Comparison of ENCODE assay signal across 8 cellular contexts in the genomic region with DNA sequence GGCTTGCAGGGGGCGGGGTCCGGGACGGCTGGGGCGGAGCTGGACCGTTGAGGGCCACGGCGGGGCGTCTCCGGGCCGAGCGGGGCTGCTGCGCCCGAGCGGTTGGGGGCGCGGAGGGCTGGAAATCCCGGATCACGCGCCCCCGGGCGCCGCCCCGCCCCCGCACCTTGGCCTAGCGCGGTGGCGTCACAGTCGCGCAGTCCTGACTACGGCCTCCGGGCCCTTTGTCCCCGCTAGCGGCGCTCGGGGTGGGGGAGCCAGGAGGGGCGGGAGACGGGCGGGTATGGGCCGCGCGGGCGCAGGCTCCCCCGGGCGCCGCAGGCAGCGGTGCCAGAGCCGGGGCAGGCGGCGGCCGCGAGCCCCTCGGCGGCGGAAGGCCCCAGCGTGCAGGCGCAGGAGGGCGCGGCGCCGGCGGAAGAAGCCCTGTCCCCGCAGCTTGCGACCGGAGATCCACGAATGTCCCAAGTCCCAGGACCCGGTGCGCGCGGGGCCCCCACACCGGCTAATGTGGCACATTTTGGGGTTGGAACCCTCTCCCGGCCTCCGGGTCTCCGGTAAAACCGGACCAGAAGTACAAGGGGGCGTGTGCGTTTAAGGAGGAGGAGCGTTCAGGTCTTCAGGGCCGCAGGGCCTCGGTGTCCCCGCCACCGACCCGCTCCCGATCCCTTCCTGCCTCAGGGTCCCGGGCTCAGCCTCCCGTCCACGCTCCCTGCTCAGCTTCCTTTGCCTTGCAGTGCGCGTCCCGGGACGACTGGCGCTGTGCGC. TPM values are rescaled to one million over a fixed set of nuclear protein-coding genes. Genes with fewer than 3 reads are reported as not detected.
DNase-seq lines count a peak whose midpoint lies in the region; ATAC-seq and TF ChIP-seq lines count a peak whose summit lies in the region.

No MANE protein-coding gene starts in this region.

- TF ChIP-seq CTCF in Loucy (conservative IDR thresholded peaks at IDR 0.05; ENCODE audit: low read length) (no peak), body of pancreas (IDR thresholded peaks at IDR 0.05) (no peak)

- H3K27ac ChIP-seq in body of pancreas (peak overlapping the region; percentile 94 to 99 (median 98)), iPS DF 6.9 (ENCODE audit: low read length) (no peak overlapping the region)

- ATAC-seq in GM21723 (IDR thresholded peaks at IDR 0.05; ENCODE audit: unreplicated experiment) (peak; percentile 27), body of pancreas (peak; percentile 35)

- peak overlapping the region; percentile 81; the same call in 1 of the 2 replicates for H2AFZ ChIP-seq in Loucy (ENCODE audit: low read length)

- no peaks in the 10 kb centered on the region for H3F3A ChIP-seq in Loucy (ENCODE audit: low read depth)

- whole genome bisulfite sequencing in body of pancreas, 2 donors, result 0 to 1% methylated on average over 9 to 54 of the region's 92 CpGs
- no CpG with 5 or more reads among the region's 92 CpGs for WGBS in iPS DF 6.9 (ENCODE audit: insufficient coverage, insufficient read length)

- peak overlapping the region; percentile 90 for H3K9ac ChIP-seq in Loucy (ENCODE audit: low read depth, low read length, poor library complexity, severe bottlenecking)

- no peaks in the 10 kb centered on the region for H3K27me3 ChIP-seq in Loucy (ENCODE audit: insufficient read depth, low read length, poor library complexity, severe bottlenecking)
- no peaks in the 10 kb centered on the region for H3K27me3 ChIP-seq in body of pancreas
- H3K27me3 ChIP-seq in iPS DF 6.9 (ENCODE audit: control insufficient read depth, insufficient read depth, low read length), result no peaks in the 10 kb centered on the region

- no peaks in the 10 kb centered on the region for H3K9me3 ChIP-seq in Loucy (ENCODE audit: insufficient read depth, low read depth, low read length)
- H3K9me3 ChIP-seq in body of pancreas, result no peaks in the 10 kb centered on the region
- no peaks in the 10 kb centered on the region for H3K9me3 ChIP-seq in iPS DF 6.9 (ENCODE audit: control insufficient read depth, insufficient read depth, low read length)

- peak overlapping the region; percentile 98 for H3K4me2 ChIP-seq in Loucy (ENCODE audit: low read depth, low read length, poor library complexity, severe bottlenecking)

- H4K20me1 ChIP-seq in Loucy (ENCODE audit: insufficient read depth, low read length, poor library complexity, severe bottlenecking), result peaks cover 21% of the 10 kb centered on the region

- peak; percentile 50 for DNase-seq in DMS79 treated with DMSO at 0.1 percent for 48 hours (lab: John Stamatoyannopoulos, UW)
- peak; percentile 71 for DNase-seq in T-helper 9 cell
- peak; percentile 69 to 79 (median 74) for DNase-seq in body of pancreas
- no peak for DNase-seq in iPS DF 6.9 (ENCODE audit: low read depth, low spot score)
- peak; percentile 81 for DNase-seq in retina
- no peak for DNase-seq in cerebellar nuclear complex (lab: John Stamatoyannopoulos, UW)

- H3K4me1 ChIP-seq in Loucy (ENCODE audit: insufficient read depth, low read length, poor library complexity, severe bottlenecking), result peaks cover 20% of the 10 kb centered on the region
- peaks cover 42% of the 10 kb centered on the region for H3K4me1 ChIP-seq in body of pancreas
- H3K4me1 ChIP-seq in iPS DF 6.9 (ENCODE audit: control insufficient read depth, insufficient read depth, low read length), result peaks cover 2% of the 10 kb centered on the region; the same call in 1 of the 2 replicates

- intact Hi-C loops in body of pancreas (cut with DNase I), result no loop called here

- no peak for TF ChIP-seq POLR2A in body of pancreas (IDR thresholded peaks at IDR 0.05)

- H3K9me2 ChIP-seq in Loucy (replicated peaks; ENCODE audit: low read depth, low read length), result no peaks in the 10 kb centered on the region

- peak overlapping the region; percentile 82 for H3K4me3 ChIP-seq in Loucy (ENCODE audit: low read length, poor library complexity, severe bottlenecking)
- peak overlapping the region; percentile 48 to 72 for H3K4me3 ChIP-seq in body of pancreas
- H3K4me3 ChIP-seq in iPS DF 6.9 (ENCODE audit: low read length), result peak overlapping the region; percentile 92; the same call in 1 of the 2 replicates

- H3K79me2 ChIP-seq in Loucy (ENCODE audit: insufficient read depth, low read length), result peaks cover 21% of the 10 kb centered on the region

- peaks cover 10% of the 10 kb centered on the region; the same call in 1 of the 2 replicates for H3K36me3 ChIP-seq in Loucy (ENCODE audit: insufficient read depth, low read length)
- no peaks in the 10 kb centered on the region for H3K36me3 ChIP-seq in body of pancreas (replicated peaks in 1 of 2; ENCODE audit: insufficient read depth in 1 of 2, low read depth in 2 of 2)
- peaks cover 13% of the 10 kb centered on the region for H3K36me3 ChIP-seq in iPS DF 6.9 (ENCODE audit: control insufficient read depth, insufficient read depth, low read length)

RNA-seq across cellular contexts. Expression of a gene that starts 0.8 kb away (rescaled TPM):
- 100 to 1,000 TPM; 152 to 157 TPM for total RNA-seq in body of pancreas

RNA-seq across cellular contexts. Expression of a gene that starts 9.5 kb away (rescaled TPM):
- total RNA-seq in body of pancreas, result 10 to 100 TPM; 24.9 to 78.1 TPM

RNA-seq across cellular contexts. Expression of a gene that starts 37.7 kb away (rescaled TPM):
- 10 to 100 TPM; 13.2 to 23.4 TPM for total RNA-seq in body of pancreas

Comparison
In these comparisons a context has a peak if more than half of its experiments do, and no peak if none do; other contexts are left out.
1. DNase-seq: peak in DMS79 treated with DMSO at 0.1 percent for 48 hours (single experiment), T-helper 9 cell (single experiment), body of pancreas (4 of 4) and retina (single experiment); none in iPS DF 6.9 (single experiment) and cerebellar nuclear complex (0 of 2).
2. Peak in every context shown above with its lines, with median percentiles within 50 percentile points of each other: H3K4me3 ChIP-seq.